ENCODE assay signal across 8 cellular contexts in genomic region chr1:32989160-32989894, GRCh38. TPM values are rescaled to one million over a fixed set of nuclear protein-coding genes. Genes with fewer than 3 reads are reported as not detected.
DNase-seq lines count a peak whose midpoint lies in the region; ATAC-seq and TF ChIP-seq lines count a peak whose summit lies in the region.

No MANE protein-coding gene starts in this region.

- H3K9me3 ChIP-seq in RWPE2 (ENCODE audit: severe bottlenecking) (no peaks in the 10 kb centered on the region), mesodermal cell (ENCODE audit: control insufficient read depth, low read length) (no peaks in the 10 kb centered on the region), tibial nerve (no peaks in the 10 kb centered on the region)

- H3K36me3 ChIP-seq in RWPE2 (ENCODE audit: low read depth) = no peaks in the 10 kb centered on the region
- H3K36me3 ChIP-seq in mesodermal cell (ENCODE audit: control insufficient read depth, insufficient read depth, low read length) = no peaks in the 10 kb centered on the region
- no peaks in the 10 kb centered on the region for H3K36me3 ChIP-seq in tibial nerve

- H3K4me1 ChIP-seq in RWPE2 (ENCODE audit: insufficient read depth, poor library complexity, severe bottlenecking) (peaks cover 45% of the 10 kb centered on the region), mesodermal cell (ENCODE audit: control insufficient read depth, insufficient read depth, low read length, poor library complexity, severe bottlenecking) (peaks cover 30% of the 10 kb centered on the region), tibial nerve (peaks cover 0 to 59% (median 38%) of the 10 kb centered on the region in 4 donors)

- H3K27ac ChIP-seq in RWPE2 (ENCODE audit: poor library complexity, severe bottlenecking) (peak overlapping the region; percentile 90), mesodermal cell (ENCODE audit: low read depth, low read length, severe bottlenecking) (peak overlapping the region; percentile 70), tibial nerve (peak overlapping the region; percentile 29 to 73 (median 62))

- 93 to 100% methylated on average over 2 of the region's 6 CpGs for WGBS in mesodermal cell (ENCODE audit: insufficient coverage in 2 of 2), 2 experiments
- 32 to 41% methylated on average over 6 of the region's 6 CpGs for WGBS in tibial nerve, 2 donors

- peak; percentile 79 to 90 for TF ChIP-seq EP300 in tibial nerve (IDR thresholded peaks at IDR 0.05)

- TF ChIP-seq CTCF in RWPE2 (IDR thresholded peaks at IDR 0.05; ENCODE audit: poor library complexity, severe bottlenecking) = no peak
- TF ChIP-seq CTCF in choroid plexus epithelial cell (conservative IDR thresholded peaks at IDR 0.05; ENCODE audit: low read depth, low read length) = no peak
- no peak for TF ChIP-seq CTCF in tibial nerve (IDR thresholded peaks at IDR 0.05)

- DNase-seq in GOT3 (lab: John Stamatoyannopoulos, UW) (peak; percentile 59), RWPE2 (ENCODE audit: low spot score) (peak; percentile 88), choroid plexus epithelial cell (ENCODE audit: low read depth) (peak; percentile 99), tibial nerve (ENCODE audit: low spot score in 2 of 2) (peak; percentile 45 to 73), D341Med (ENCODE audit: low spot score) (no peak), NCI-H2029 treated with DMSO at 0.1 percent for 48 hours (lab: John Stamatoyannopoulos, UW) (no peak)

- no peaks in the 10 kb centered on the region for H3K27me3 ChIP-seq in RWPE2 (ENCODE audit: insufficient read depth, poor library complexity, severe bottlenecking)
- no peaks in the 10 kb centered on the region for H3K27me3 ChIP-seq in tibial nerve

- ATAC-seq in RWPE2 (ENCODE audit: low read depth) (peak; percentile 64), GM19328 (IDR thresholded peaks at IDR 0.05; ENCODE audit: unreplicated experiment) (no peak)

- TF ChIP-seq POLR2A in tibial nerve (IDR thresholded peaks at IDR 0.05) = no peak

- H3K4me3 ChIP-seq in RWPE2 (ENCODE audit: severe bottlenecking) (no peak overlapping the region), choroid plexus epithelial cell (ENCODE audit: low read depth, low read length) (peak overlapping the region; percentile 1), mesodermal cell (ENCODE audit: extremely low read depth, insufficient read depth, low read length, poor library complexity, severe bottlenecking) (no peak overlapping the region), tibial nerve (no peak overlapping the region)

RNA-seq across cellular contexts. Expression of gene RNF19B, which starts 24.7 kb away (rescaled TPM):
- 13.0 TPM for polyA plus RNA-seq in mesodermal cell (2013, experiment 1 of 2)
- polyA plus RNA-seq in mesodermal cell (2013, experiment 2 of 2) = 11.7 TPM
- total RNA-seq in tibial nerve = 10 to 100 TPM; 13.9 to 22.9 (median 17.2) TPM

RNA-seq across cellular contexts. Expression of gene AK2, which starts 47.4 kb away (rescaled TPM):
- 79.2 TPM for polyA plus RNA-seq in mesodermal cell (2013, experiment 1 of 2)
- 68.7 TPM for polyA plus RNA-seq in mesodermal cell (2013, experiment 2 of 2)
- 100 to 1,000 TPM; 127 to 559 (median 207) TPM for total RNA-seq in tibial nerve

Comparison
In these comparisons a context has a peak if more than half of its experiments do, and no peak if none do; other contexts are left out.
1. DNase-seq: peak in GOT3 (single experiment), RWPE2 (single experiment), choroid plexus epithelial cell (single experiment) and tibial nerve (2 of 2); none in D341Med (single experiment) and NCI-H2029 treated with DMSO at 0.1 percent for 48 hours (single experiment).
2. Peak in every context shown above with its lines, with median percentiles within 50 percentile points of each other: H3K27ac ChIP-seq.